8 cellular contexts compared by ENCODE assay signal in the genomic region with DNA sequence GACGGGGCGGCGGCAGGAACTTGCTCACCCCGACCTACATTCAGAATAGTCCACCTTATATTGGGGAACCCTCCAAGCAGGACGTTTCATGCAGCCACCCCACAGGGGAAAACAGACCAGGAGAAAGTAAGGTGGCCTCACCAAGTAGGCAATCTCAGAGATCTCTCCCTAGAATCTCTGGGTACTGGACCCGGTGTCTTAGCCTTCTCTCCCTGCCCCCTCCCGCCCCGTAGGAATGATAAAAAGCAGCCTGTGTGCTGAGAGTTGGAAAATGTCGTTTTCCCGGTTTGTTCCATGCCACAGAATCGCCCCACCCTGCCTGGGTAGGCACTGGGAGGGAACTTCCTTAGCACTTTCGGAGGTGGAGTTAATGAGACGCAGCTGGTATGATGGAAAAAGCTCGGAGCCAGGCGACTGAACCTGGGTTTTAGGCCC. TPM values are rescaled to one million over a fixed set of nuclear protein-coding genes. Genes with fewer than 3 reads are reported as not detected.
A peak's percentile ranks its signal among the peaks of the same experiment; 100 is the strongest.
DNase-seq lines count a peak whose midpoint lies in the region; ATAC-seq lines count a peak whose summit lies in the region.

No MANE protein-coding gene starts in this region.

- peak overlapping the region; percentile 58 for H3K4me3 Mint-ChIP-seq in activated CD4-positive, alpha-beta memory T cell treated with anti-CD3 and anti-CD28 coated beads, Interleukin-2, amount 10 ng/mL, durations not matched to agents 7 days and 5 days

- in situ Hi-C loops in HAP-1 (cut with MboI; ENCODE audit: low sequenced_read_pairs), result no loop called here

- CTCF ChIA-PET in activated CD4-positive, alpha-beta memory T cell treated with anti-CD3 and anti-CD28 coated beads, Interleukin-2, amount 10 ng/mL, durations not matched to agents 7 days and 5 days (lab: Charles Lee), result no interaction called here

- H3K27ac Mint-ChIP-seq in activated CD4-positive, alpha-beta memory T cell treated with anti-CD3 and anti-CD28 coated beads, Interleukin-2, amount 10 ng/mL, durations not matched to agents 7 days and 5 days, result no peak overlapping the region

- peaks cover 25% of the 10 kb centered on the region for H3K4me1 ChIP-seq in HAP-1

- intact Hi-C loops in head of caudate nucleus (cut with DNase I), result no loop called here
- intact Hi-C loops in posterior vena cava (cut with DNase I), result loop anchor here in 1 of 2 donors (10.0 kb wide), 1 partner anchor 137 kb away; no protein-coding TSS in a partner anchor

- H3K36me3 ChIP-seq in HAP-1 (replicated peaks), result peaks cover 3% of the 10 kb centered on the region; the same call in 1 of the 2 replicates

- no peaks in the 10 kb centered on the region for H3K36me3 Mint-ChIP-seq in activated CD4-positive, alpha-beta memory T cell treated with anti-CD3 and anti-CD28 coated beads, Interleukin-2, amount 10 ng/mL, durations not matched to agents 7 days and 5 days (ENCODE audit: low read depth)

- POLR2A ChIA-PET in activated CD4-positive, alpha-beta memory T cell treated with anti-CD3 and anti-CD28 coated beads, Interleukin-2, amount 10 ng/mL, durations not matched to agents 7 days and 5 days (lab: Charles Lee), result no interaction called here

- no peaks in the 10 kb centered on the region for H3K9me3 ChIP-seq in HAP-1

- peaks cover 67% of the 10 kb centered on the region for H3K27me3 Mint-ChIP-seq in activated CD4-positive, alpha-beta memory T cell treated with anti-CD3 and anti-CD28 coated beads, Interleukin-2, amount 10 ng/mL, durations not matched to agents 7 days and 5 days

- DNase-seq in AG20443 (ENCODE audit: low spot score) (peak; percentile 85), HAP-1 (ENCODE audit: low spot score in 2 of 2) (peak; percentile 67 to 78), head of caudate nucleus (peak in 37 of 42 donors; percentile 7 to 81 (median 46)), posterior vena cava (ENCODE audit: low spot score) (peak; percentile 81), RPMI8226 (no peak)
- no peak for DNase-seq in activated CD4-positive, alpha-beta memory T cell treated with anti-CD3 and anti-CD28 coated beads, Interleukin-2, amount 10 ng/mL, durations not matched to agents 7 days and 5 days

- peaks cover 8% of the 10 kb centered on the region for H3K4me1 Mint-ChIP-seq in activated CD4-positive, alpha-beta memory T cell treated with anti-CD3 and anti-CD28 coated beads, Interleukin-2, amount 10 ng/mL, durations not matched to agents 7 days and 5 days

- no peaks in the 10 kb centered on the region for H3K9me3 Mint-ChIP-seq in activated CD4-positive, alpha-beta memory T cell treated with anti-CD3 and anti-CD28 coated beads, Interleukin-2, amount 10 ng/mL, durations not matched to agents 7 days and 5 days

- H3K27me3 ChIP-seq in HAP-1 (ENCODE audit: low read depth), result no peaks in the 10 kb centered on the region

- peak overlapping the region; percentile 95 for H3K4me3 ChIP-seq in HAP-1

- ATAC-seq in HG02588 (IDR thresholded peaks at IDR 0.05; ENCODE audit: unreplicated experiment) (no peak), GM19397 (IDR thresholded peaks at IDR 0.05; ENCODE audit: unreplicated experiment) (no peak)

RNA-seq across cellular contexts. Expression of a gene that starts 0.8 kb away (rescaled TPM):
- total RNA-seq in activated CD4-positive, alpha-beta memory T cell treated with anti-CD3 and anti-CD28 coated beads, Interleukin-2, amount 10 ng/mL, durations not matched to agents 7 days and 5 days, result under 1 TPM; 0.20 to 0.28 TPM
- total RNA-seq in posterior vena cava, result 10 to 100 TPM; 36.9 to 51.5 TPM

RNA-seq across cellular contexts. Expression of a gene that starts 50.8 kb away (rescaled TPM):
- total RNA-seq in activated CD4-positive, alpha-beta memory T cell treated with anti-CD3 and anti-CD28 coated beads, Interleukin-2, amount 10 ng/mL, durations not matched to agents 7 days and 5 days, result 100 to 1,000 TPM; 125 to 135 TPM
- total RNA-seq in posterior vena cava, result 1 to 10 TPM in 1 of 2 donors, under 1 TPM in 1; 0.52 to 1.3 TPM

Comparison
In these comparisons a context has a peak if more than half of its experiments do, and no peak if none do; other contexts are left out.
1. DNase-seq: peak in AG20443 (single experiment), HAP-1 (2 of 2), head of caudate nucleus (37 of 42) and posterior vena cava (single experiment); none in activated CD4-positive, alpha-beta memory T cell treated with anti-CD3 and anti-CD28 coated beads, Interleukin-2, amount 10 ng/mL, durations not matched to agents 7 days and 5 days (single experiment) and RPMI8226 (single experiment).
2. RNA of a gene that starts 0.8 kb away (total RNA-seq): 36.9 to 51.5 TPM in posterior vena cava; 0.20 to 0.28 TPM in activated CD4-positive, alpha-beta memory T cell treated with anti-CD3 and anti-CD28 coated beads, Interleukin-2, amount 10 ng/mL, durations not matched to agents 7 days and 5 days; every median in the first group is over 10 times any median in the second.
3. RNA of a gene that starts 50.8 kb away (total RNA-seq): 125 to 135 TPM in activated CD4-positive, alpha-beta memory T cell treated with anti-CD3 and anti-CD28 coated beads, Interleukin-2, amount 10 ng/mL, durations not matched to agents 7 days and 5 days; 0.52 to 1.3 TPM in posterior vena cava; every median in the first group is over 10 times any median in the second.